In the genomic region with DNA sequence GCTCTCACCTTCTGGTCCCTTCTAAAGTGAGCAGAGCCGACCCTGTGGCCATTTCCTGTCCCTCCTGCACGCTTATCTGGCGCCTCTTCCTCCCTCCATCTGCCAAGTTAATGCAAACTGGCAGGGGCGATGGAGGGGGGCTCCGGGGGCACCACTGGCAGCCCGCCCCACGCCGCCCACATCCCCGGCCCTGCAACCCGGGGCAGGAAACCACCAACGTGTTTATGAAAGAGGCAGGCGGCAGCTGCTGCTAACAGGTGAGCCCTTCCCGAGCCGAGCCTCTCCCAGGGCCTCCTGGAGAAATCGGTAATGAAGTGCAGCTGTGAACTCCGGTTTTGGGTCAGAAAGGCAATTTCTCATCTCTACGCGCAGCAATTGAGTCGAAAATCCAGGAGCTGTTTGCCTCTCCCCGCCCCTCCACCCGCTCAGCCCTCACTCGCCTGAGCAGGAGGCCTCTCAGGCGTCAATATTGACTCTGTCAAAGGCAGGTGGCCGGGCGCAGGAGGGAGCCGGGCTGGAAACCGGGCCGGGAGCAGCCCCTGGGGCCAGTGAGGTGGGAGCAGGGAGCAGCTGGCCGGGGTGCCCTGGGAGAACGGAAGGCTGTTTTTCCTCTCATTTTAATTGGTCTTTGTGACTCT, we compare ENCODE assay signal across 8 cellular contexts.
DNase-seq lines count a peak whose midpoint lies in the region; ATAC-seq lines count a peak whose summit lies in the region.

No MANE protein-coding gene starts in this region.

- H3K9me3 Mint-ChIP-seq in naive B cell = no peaks in the 10 kb centered on the region

- peak overlapping the region in 4 of 6 donors; percentile 28 to 86 (median 49) for H3K27ac Mint-ChIP-seq in naive B cell

- peak; percentile 45 to 55 for ATAC-seq in naive B cell (ENCODE audit: low read depth in 2 of 2)
- ATAC-seq in HG02759 (IDR thresholded peaks at IDR 0.05; ENCODE audit: unreplicated experiment) = no peak
- ATAC-seq in HG02852 (IDR thresholded peaks at IDR 0.05; ENCODE audit: unreplicated experiment) = no peak
- no peak for ATAC-seq in GM18498 (IDR thresholded peaks at IDR 0.05; ENCODE audit: unreplicated experiment)

- peak overlapping the region in 7 of 8 donors; percentile 55 to 87 (median 79) for H3K4me3 Mint-ChIP-seq in naive B cell

- peaks cover 21 to 30% (median 28%) of the 10 kb centered on the region in 3 donors for H3K4me1 Mint-ChIP-seq in naive B cell

- DNase-seq in DMS53 treated with DMSO at 0.1 percent for 48 hours (lab: John Stamatoyannopoulos, UW; ENCODE audit: unreplicated experiment) (peak; percentile 90), NCI-H1930 (lab: John Stamatoyannopoulos, UW) (peak; percentile 55 to 74), naive B cell (peak; percentile 52), HCEC 1CT (no peak)
- peak; percentile 11 for DNase-seq in activated CD8-positive, alpha-beta memory T cell treated with anti-CD3 and anti-CD28 coated beads, Interleukin-2, amount 50 U/mL, for 1 hour (ENCODE audit: extremely low read depth)

- H3K36me3 Mint-ChIP-seq in naive B cell = no peaks in the 10 kb centered on the region

- peaks cover 0 to 16% (median 0%) of the 10 kb centered on the region in 3 donors for H3K27me3 Mint-ChIP-seq in naive B cell

Comparison
In these comparisons a context has a peak if more than half of its experiments do, and no peak if none do; other contexts are left out.
1. ATAC-seq: peak in naive B cell (2 of 2); none in HG02759 (single experiment), HG02852 (single experiment) and GM18498 (single experiment).